Comparison of ENCODE assay signal across 24 cellular contexts in genomic region chr20:37947943-37948342, GRCh38. TPM values are rescaled to one million over a fixed set of nuclear protein-coding genes. Genes with fewer than 3 reads are reported as not detected.
A peak's percentile ranks its signal among the peaks of the same experiment; 100 is the strongest.
DNase-seq lines count a peak whose midpoint lies in the region; ATAC-seq, FAIRE-seq and TF ChIP-seq lines count a peak whose summit lies in the region.
"Had no signal": no experiment of that assay in that cellular context is flagged by ENCODE, and none has a peak within 500 bp of the region (broad histone marks: within the 10 kb centered on the region; RNA-seq: fewer than 3 reads in every experiment).

No MANE protein-coding gene starts in this region.

- no peaks in the 10 kb centered on the region for H3K79me1 ChIP-seq in H9 (ENCODE audit: insufficient read depth, low read depth, low read length, poor library complexity, severe bottlenecking)

- no peak overlapping the region for H2BK15ac ChIP-seq in H9 (ENCODE audit: low read depth, low read length)

- H3K36me3 Mint-ChIP-seq in H9 (ENCODE audit: insufficient read depth in 1 of 3, low read depth in 3 of 3) (peaks cover 0 to 7% (median 0%) of the 10 kb centered on the region in 3 experiments; a peak in 3 of 7 replicates), type B pancreatic cell (peaks cover 4% of the 10 kb centered on the region), nephron progenitor cell (ENCODE audit: low read depth) (peaks cover 5% of the 10 kb centered on the region)
- H3K36me3 Mint-ChIP-seq: CD8-positive, alpha-beta T cell had no signal

- H3K23ac ChIP-seq in H9 (ENCODE audit: insufficient read length, low read depth, low read length): no peak overlapping the region

- no peak overlapping the region for H2BK12ac ChIP-seq in H9 (ENCODE audit: insufficient read length, low read depth, low read length)

- no peak overlapping the region for H3K4me2 ChIP-seq in H9 (ENCODE audit: insufficient read depth, insufficient read length, low read length)
- H3K4me2 ChIP-seq: A549; BLaER1 treated with 17β-estradiol and CSF1 and Interleukin-3, amounts not matched to agents 10 nM and 100 nM had no signal

- no peak overlapping the region for H3K56ac ChIP-seq in H9 (ENCODE audit: insufficient read length, low read depth, low read length)

- no peaks in the 10 kb centered on the region for H3K9me3 ChIP-seq in H9 (ENCODE audit: control insufficient read depth, low read depth, low read length)

- H2BK20ac ChIP-seq in H9 (ENCODE audit: low read depth, low read length, poor library complexity, severe bottlenecking): no peak overlapping the region

- H3K9ac ChIP-seq in H9 (ENCODE audit: extremely low read depth, insufficient read length, low read length): no peak overlapping the region
- H3K9ac ChIP-seq: BLaER1 treated with 17β-estradiol and CSF1 and Interleukin-3, amounts not matched to agents 10 nM and 100 nM had no signal

- TF ChIP-seq CTCF in H9 (conservative IDR thresholded peaks at IDR 0.05) (no peak), type B pancreatic cell (conservative IDR thresholded peaks at IDR 0.05) (no peak), nephron progenitor cell (IDR thresholded peaks at IDR 0.05) (no peak)

- no peak overlapping the region for H2AK5ac ChIP-seq in H9 (ENCODE audit: insufficient read length, low read length)

- no peak overlapping the region for H3K4ac ChIP-seq in H9 (ENCODE audit: low read depth, low read length)

- peaks cover 7 to 8% of the 10 kb centered on the region in 2 experiments; a peak in 3 of 5 replicates for H3K9me3 Mint-ChIP-seq in H9
- peaks cover 6% of the 10 kb centered on the region for H3K9me3 Mint-ChIP-seq in type B pancreatic cell
- peaks cover 34% of the 10 kb centered on the region for H3K9me3 Mint-ChIP-seq in nephron progenitor cell
- peaks cover 0 to 7% of the 10 kb centered on the region in 2 donors for H3K9me3 Mint-ChIP-seq in stimulated activated naive CD8-positive, alpha-beta T cell treated with anti-CD3 and anti-CD28 coated beads, Interleukin-15, amount 100 ng/mL, for 72 hours
- H3K9me3 Mint-ChIP-seq: CD8-positive, alpha-beta T cell had no signal

- H2BK5ac ChIP-seq in H9 (ENCODE audit: insufficient read length, low read length): no peak overlapping the region

- H2AFZ ChIP-seq in H9 (ENCODE audit: low read length): no peak overlapping the region

- no peak overlapping the region for H3K18ac ChIP-seq in H9 (ENCODE audit: insufficient read length, low read depth, low read length)

- H3K4me3 Mint-ChIP-seq in H9: no peak overlapping the region
- H3K4me3 Mint-ChIP-seq in type B pancreatic cell: no peak overlapping the region
- no peak overlapping the region for H3K4me3 Mint-ChIP-seq in nephron progenitor cell
- no peak overlapping the region for H3K4me3 Mint-ChIP-seq in stimulated activated naive CD8-positive, alpha-beta T cell treated with anti-CD3 and anti-CD28 coated beads, Interleukin-15, amount 100 ng/mL, for 72 hours
- H3K4me3 Mint-ChIP-seq: B cell; CD4-positive, alpha-beta T cell; CD8-positive, alpha-beta T cell had no signal

- H3T11ph ChIP-seq in H9 (ENCODE audit: low read length): no peak overlapping the region

- peaks cover 0 to 5% of the 10 kb centered on the region in 2 experiments; a peak in 1 of 4 replicates for H3K4me1 Mint-ChIP-seq in H9
- no peaks in the 10 kb centered on the region for H3K4me1 Mint-ChIP-seq in type B pancreatic cell (ENCODE audit: unreplicated experiment)
- peaks cover 6% of the 10 kb centered on the region for H3K4me1 Mint-ChIP-seq in nephron progenitor cell
- no peaks in the 10 kb centered on the region for H3K4me1 Mint-ChIP-seq in stimulated activated naive CD8-positive, alpha-beta T cell treated with anti-CD3 and anti-CD28 coated beads, Interleukin-15, amount 100 ng/mL, for 72 hours
- H3K4me1 Mint-ChIP-seq: B cell had no signal

- H3K4me1 ChIP-seq in H9 (ENCODE audit: insufficient read depth, low read length): no peaks in the 10 kb centered on the region
- H3K4me1 ChIP-seq: Caco-2 had no signal

- H3K27me3 Mint-ChIP-seq in H9 (ENCODE audit: low read depth): peaks cover 5% of the 10 kb centered on the region
- H3K27me3 Mint-ChIP-seq in type B pancreatic cell: peaks cover 5% of the 10 kb centered on the region
- peaks cover 25% of the 10 kb centered on the region for H3K27me3 Mint-ChIP-seq in nephron progenitor cell (ENCODE audit: low read depth, poor library complexity)
- H3K27me3 Mint-ChIP-seq in stimulated activated naive CD8-positive, alpha-beta T cell treated with anti-CD3 and anti-CD28 coated beads, Interleukin-15, amount 100 ng/mL, for 72 hours: no peaks in the 10 kb centered on the region

- no peaks in the 10 kb centered on the region for H3K79me2 ChIP-seq in H9 (ENCODE audit: insufficient read depth, low read length)

- ATAC-seq in HG02759 (IDR thresholded peaks at IDR 0.05; ENCODE audit: unreplicated experiment): no peak
- no peak for ATAC-seq in stimulated activated naive CD8-positive, alpha-beta T cell treated with anti-CD3 and anti-CD28 coated beads, Interleukin-15, amount 100 ng/mL, for 72 hours
- ATAC-seq: A549; CD8-positive, alpha-beta T cell had no signal

- H4K91ac ChIP-seq in H9 (ENCODE audit: insufficient read length, low read depth, low read length): no peak overlapping the region

- H3K14ac ChIP-seq in H9 (ENCODE audit: insufficient read depth, low read length): no peak overlapping the region

- no peaks in the 10 kb centered on the region for H3K27me3 ChIP-seq in H9 (ENCODE audit: insufficient read depth, low read length)
- H3K27me3 ChIP-seq: BLaER1 treated with 17β-estradiol and CSF1 and Interleukin-3, amounts not matched to agents 10 nM and 100 nM had no signal

- H3K23me2 ChIP-seq in H9 (ENCODE audit: insufficient read length, low read depth, low read length, poor library complexity, severe bottlenecking): no peaks in the 10 kb centered on the region

- H3K27ac Mint-ChIP-seq in H9 (no peak overlapping the region; a peak in 1 of 7 replicates), type B pancreatic cell (no peak overlapping the region), nephron progenitor cell (no peak overlapping the region)
- H3K27ac Mint-ChIP-seq in stimulated activated naive CD8-positive, alpha-beta T cell treated with anti-CD3 and anti-CD28 coated beads, Interleukin-15, amount 100 ng/mL, for 72 hours: no peak overlapping the region
- H3K27ac Mint-ChIP-seq: B cell; CD4-positive, alpha-beta T cell; CD8-positive, alpha-beta T cell had no signal

- no peak overlapping the region for H2BK120ac ChIP-seq in H9 (ENCODE audit: low read depth, low read length, poor library complexity, severe bottlenecking)

- peak; percentile 11 for DNase-seq in H9
- DNase-seq in HTR-8/SVneo (ENCODE audit: insufficient read length, low spot score): no peak
- peak; percentile 12 for DNase-seq in islet precursor cell
- peak; percentile 15 for DNase-seq in type B pancreatic cell (ENCODE audit: extremely low spot score, unreplicated experiment)
- no peak for DNase-seq in nephron progenitor cell
- DNase-seq in stimulated activated naive CD8-positive, alpha-beta T cell treated with anti-CD3 and anti-CD28 coated beads, Interleukin-15, amount 100 ng/mL, for 72 hours: no peak
- DNase-seq in NCI-H1105 (lab: John Stamatoyannopoulos, UW): no peak
- DNase-seq: AML-193; Calu3; CD4-positive, alpha-beta T cell; DMS79 treated with DMSO at 0.1 percent for 48 hours; GF-D8 had no signal

- no peak overlapping the region for H4K5ac ChIP-seq in H9 (ENCODE audit: insufficient read length, low read depth, low read length)

- WGBS in H9 (ENCODE audit: extremely low coverage, insufficient read length, low lambda C conversion rate): no CpG with 5 or more reads among the region's 6 CpGs

- H4K20me1 ChIP-seq in H9 (ENCODE audit: control insufficient read depth, insufficient read depth, insufficient read length): no peaks in the 10 kb centered on the region
- H4K20me1 ChIP-seq: BLaER1 treated with 17β-estradiol and CSF1 and Interleukin-3, amounts not matched to agents 10 nM and 100 nM had no signal

- H4K8ac ChIP-seq in H9 (replicated peaks; ENCODE audit: insufficient read length, low read depth, low read length): no peak overlapping the region

- peak; percentile 72 for FAIRE-seq in HTR-8/SVneo (lab: Jason Lieb, UNC)
- FAIRE-seq: A549, D721Med, G401.6, GM12891, GM19239 had no signal

- H3K27ac ChIP-seq in H9 (ENCODE audit: insufficient read length, low read depth, low read length): no peak overlapping the region
- H3K27ac ChIP-seq: 22Rv1; A549; BLaER1 treated with 17β-estradiol and CSF1 and Interleukin-3, amounts not matched to agents 10 nM and 100 nM; C4-2B had no signal

RNA-seq across cellular contexts. Expression of gene VSTM2L, which starts 45.0 kb away (rescaled TPM):
- 2.1 and 2.2 TPM in 2 replicates for total RNA-seq in H9 (2021)
- total RNA-seq in type B pancreatic cell (ENCODE audit: low replicate concordance): 11.4 and 11.6 TPM in 2 replicates
- total RNA-seq: B cell; Caco-2; CD4-positive, alpha-beta T cell; CD8-positive, alpha-beta T cell had no signal

Comparison
In these comparisons a context has a peak if more than half of its experiments do, and no peak if none do; other contexts are left out.
1. DNase-seq: peak in H9 (single experiment), islet precursor cell (single experiment) and type B pancreatic cell (single experiment); none in HTR-8/SVneo (single experiment), nephron progenitor cell (single experiment), stimulated activated naive CD8-positive, alpha-beta T cell treated with anti-CD3 and anti-CD28 coated beads, Interleukin-15, amount 100 ng/mL, for 72 hours (0 of 2) and NCI-H1105 (single experiment).